Comparison of ENCODE assay signal across 2 cellular contexts in genomic region chr21:26842300-26842699, GRCh38.
TF ChIP-seq lines count a peak whose summit lies in the region.

No MANE protein-coding gene starts in this region.

TF ChIP-seq in SK-N-SH, 30 proteins besides CTCF, POLR2A, EP300 and RAD21 (continued from another document):
- TF ChIP-seq, protein P1, sequence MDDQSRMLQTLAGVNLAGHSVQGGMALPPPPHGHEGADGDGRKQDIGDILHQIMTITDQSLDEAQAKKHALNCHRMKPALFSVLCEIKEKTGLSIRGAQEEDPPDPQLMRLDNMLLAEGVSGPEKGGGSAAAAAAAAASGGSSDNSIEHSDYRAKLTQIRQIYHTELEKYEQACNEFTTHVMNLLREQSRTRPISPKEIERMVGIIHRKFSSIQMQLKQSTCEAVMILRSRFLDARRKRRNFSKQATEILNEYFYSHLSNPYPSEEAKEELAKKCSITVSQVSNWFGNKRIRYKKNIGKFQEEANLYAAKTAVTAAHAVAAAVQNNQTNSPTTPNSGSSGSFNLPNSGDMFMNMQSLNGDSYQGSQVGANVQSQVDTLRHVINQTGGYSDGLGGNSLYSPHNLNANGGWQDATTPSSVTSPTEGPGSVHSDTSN (IDR thresholded peaks at IDR 0.05), result no peak
- TF ChIP-seq, protein P2, sequence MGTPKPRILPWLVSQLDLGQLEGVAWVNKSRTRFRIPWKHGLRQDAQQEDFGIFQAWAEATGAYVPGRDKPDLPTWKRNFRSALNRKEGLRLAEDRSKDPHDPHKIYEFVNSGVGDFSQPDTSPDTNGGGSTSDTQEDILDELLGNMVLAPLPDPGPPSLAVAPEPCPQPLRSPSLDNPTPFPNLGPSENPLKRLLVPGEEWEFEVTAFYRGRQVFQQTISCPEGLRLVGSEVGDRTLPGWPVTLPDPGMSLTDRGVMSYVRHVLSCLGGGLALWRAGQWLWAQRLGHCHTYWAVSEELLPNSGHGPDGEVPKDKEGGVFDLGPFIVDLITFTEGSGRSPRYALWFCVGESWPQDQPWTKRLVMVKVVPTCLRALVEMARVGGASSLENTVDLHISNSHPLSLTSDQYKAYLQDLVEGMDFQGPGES (IDR thresholded peaks at IDR 0.05; ENCODE audit: low read depth, low read length), result no peak
- no peak for TF ChIP-seq SIN3A (IDR thresholded peaks at IDR 0.05; ENCODE audit: borderline replicate concordance, low read depth, low read length)
- TF ChIP-seq, protein P3, sequence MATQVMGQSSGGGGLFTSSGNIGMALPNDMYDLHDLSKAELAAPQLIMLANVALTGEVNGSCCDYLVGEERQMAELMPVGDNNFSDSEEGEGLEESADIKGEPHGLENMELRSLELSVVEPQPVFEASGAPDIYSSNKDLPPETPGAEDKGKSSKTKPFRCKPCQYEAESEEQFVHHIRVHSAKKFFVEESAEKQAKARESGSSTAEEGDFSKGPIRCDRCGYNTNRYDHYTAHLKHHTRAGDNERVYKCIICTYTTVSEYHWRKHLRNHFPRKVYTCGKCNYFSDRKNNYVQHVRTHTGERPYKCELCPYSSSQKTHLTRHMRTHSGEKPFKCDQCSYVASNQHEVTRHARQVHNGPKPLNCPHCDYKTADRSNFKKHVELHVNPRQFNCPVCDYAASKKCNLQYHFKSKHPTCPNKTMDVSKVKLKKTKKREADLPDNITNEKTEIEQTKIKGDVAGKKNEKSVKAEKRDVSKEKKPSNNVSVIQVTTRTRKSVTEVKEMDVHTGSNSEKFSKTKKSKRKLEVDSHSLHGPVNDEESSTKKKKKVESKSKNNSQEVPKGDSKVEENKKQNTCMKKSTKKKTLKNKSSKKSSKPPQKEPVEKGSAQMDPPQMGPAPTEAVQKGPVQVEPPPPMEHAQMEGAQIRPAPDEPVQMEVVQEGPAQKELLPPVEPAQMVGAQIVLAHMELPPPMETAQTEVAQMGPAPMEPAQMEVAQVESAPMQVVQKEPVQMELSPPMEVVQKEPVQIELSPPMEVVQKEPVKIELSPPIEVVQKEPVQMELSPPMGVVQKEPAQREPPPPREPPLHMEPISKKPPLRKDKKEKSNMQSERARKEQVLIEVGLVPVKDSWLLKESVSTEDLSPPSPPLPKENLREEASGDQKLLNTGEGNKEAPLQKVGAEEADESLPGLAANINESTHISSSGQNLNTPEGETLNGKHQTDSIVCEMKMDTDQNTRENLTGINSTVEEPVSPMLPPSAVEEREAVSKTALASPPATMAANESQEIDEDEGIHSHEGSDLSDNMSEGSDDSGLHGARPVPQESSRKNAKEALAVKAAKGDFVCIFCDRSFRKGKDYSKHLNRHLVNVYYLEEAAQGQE (IDR thresholded peaks at IDR 0.05; ENCODE audit: low read depth, low read length), result no peak

TF ChIP-seq in SK-N-SH treated with all-trans-retinoic acid at 6 μM for 48 hours, 23 proteins besides CTCF, POLR2A, EP300 and RAD21 (continued from another document):
- no peak for TF ChIP-seq TSHZ2 (CRISPR knock-in tag; IDR thresholded peaks at IDR 0.05)
- no peak for TF ChIP-seq ZNF565 (CRISPR knock-in tag; conservative IDR thresholded peaks at IDR 0.05; ENCODE audit: low read depth)
- no peak for TF ChIP-seq ZC3H10 (CRISPR knock-in tag; IDR thresholded peaks at IDR 0.05)
- TF ChIP-seq ISL1 (CRISPR knock-in tag; IDR thresholded peaks at IDR 0.05), result no peak
- TF ChIP-seq ZNF8 (CRISPR knock-in tag; IDR thresholded peaks at IDR 0.05), result no peak
- TF ChIP-seq POU6F1 (CRISPR knock-in tag; IDR thresholded peaks at IDR 0.05; ENCODE audit: borderline replicate concordance, low read depth), result no peak
- no peak for TF ChIP-seq SNAI2 (CRISPR knock-in tag; IDR thresholded peaks at IDR 0.05)
TF ChIP-seq in SK-N-SH treated with all-trans-retinoic acid at 6 μM for 48 hours: peak in this region for 0.
